9 cellular contexts compared by ENCODE assay signal in the genomic region with DNA sequence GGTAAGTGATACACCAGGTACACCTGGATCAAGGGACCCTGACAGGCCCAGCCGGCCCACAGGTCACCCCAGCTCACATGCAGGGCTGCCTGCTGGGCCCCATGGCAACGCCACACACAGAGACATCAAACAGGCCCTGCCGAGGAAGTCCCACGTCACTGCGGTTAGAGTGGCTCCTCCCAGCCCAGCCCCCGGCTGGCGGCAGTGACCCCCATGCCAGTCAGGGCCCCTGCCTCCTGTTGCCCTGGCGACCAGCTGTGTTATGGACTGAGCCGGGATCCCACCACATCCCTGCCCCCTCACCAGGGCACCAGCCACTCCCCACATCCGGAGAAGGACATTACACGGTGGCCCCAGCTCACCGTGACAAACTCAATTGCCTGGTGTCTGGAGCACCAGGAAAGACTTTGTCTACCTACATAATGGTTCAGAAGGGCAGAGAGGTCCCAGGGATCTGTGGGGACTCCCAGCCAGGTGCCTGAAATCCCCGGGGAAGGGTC. TPM values are rescaled to one million over a fixed set of nuclear protein-coding genes. Genes with fewer than 3 reads are reported as not detected.
A peak's percentile ranks its signal among the peaks of the same experiment; 100 is the strongest.
DNase-seq lines count a peak whose midpoint lies in the region; ATAC-seq, FAIRE-seq and TF ChIP-seq lines count a peak whose summit lies in the region.
"Had no signal": no experiment of that assay in that cellular context is flagged by ENCODE, and none has a peak within 500 bp of the region (broad histone marks: within the 10 kb centered on the region; RNA-seq: fewer than 3 reads in every experiment).

No MANE protein-coding gene starts in this region.

- H3K27ac ChIP-seq in KMS-11 (peak overlapping the region; percentile 100), GM12878 (ENCODE audit: control insufficient read depth, insufficient read depth) (peak overlapping the region; percentile 91)

- no peak for TF ChIP-seq RAD21 in GM12878 (IDR thresholded peaks at IDR 0.05; ENCODE audit: insufficient read depth, low read depth, low read length)

- BruUV-seq in GM12878 (replicated peaks; lab: Mats Ljungman, UMichigan): no TSS peak

- peak; percentile 99 for FAIRE-seq in GM12878 (lab: Jason Lieb, UNC)

- peaks cover 52% of the 10 kb centered on the region for H3K4me1 ChIP-seq in KMS-11 (ENCODE audit: low read depth, poor library complexity, severe bottlenecking)
- H3K4me1 ChIP-seq in GM12878 (ENCODE audit: control insufficient read depth, insufficient read depth, low read length): peaks cover 41% of the 10 kb centered on the region

- CTCF ChIA-PET in GM12878 (lab: Yijun Ruan, JAX): interaction anchor here (0.9 to 4.9 kb wide), 5 partner anchors 10 to 49 kb away, joined by 3 to 41 read pairs (median 4); no protein-coding TSS in a partner anchor

- POLR2A ChIA-PET in GM12878 (lab: Charles Lee): interaction anchor here (0.5 to 4.0 kb wide), 11 partner anchors 8 to 692 kb away, joined by 3 to 79 read pairs (median 3); a partner anchor contains a TSS

- 0% methylated on average over 13 of the region's 13 CpGs for WGBS in GM12878 (ENCODE audit: insufficient coverage, insufficient replicate concordance, low lambda C conversion rate, missing lambda C conversion rate)

- H3K9me3 ChIP-seq in GM12878 (replicated peaks; ENCODE audit: control insufficient read depth, insufficient read depth, low read length): no peaks in the 10 kb centered on the region

- H3K4me3 ChIP-seq in KMS-11 (IDR thresholded peaks at IDR 0.05; ENCODE audit: insufficient read depth, low read depth, low read length) (no peak overlapping the region), GM12878 (peak overlapping the region; percentile 64)

- TF ChIP-seq CTCF in KMS-11 (conservative IDR thresholded peaks at IDR 0.05; ENCODE audit: low read depth, low read length) (no peak), GM12878 (IDR thresholded peaks at IDR 0.05 in 2 of 3, conservative IDR thresholded peaks at IDR 0.05 in 1 of 3; ENCODE audit: control insufficient read depth in 2 of 3, extremely low read depth in 1 of 3, insufficient read depth in 1 of 3, low read depth in 3 of 3, low read length in 3 of 3) (no peak)

- H2AFZ ChIP-seq in KMS-11 (ENCODE audit: low read depth): peak overlapping the region; percentile 63
- peak overlapping the region; percentile 58 for H2AFZ ChIP-seq in GM12878 (ENCODE audit: control insufficient read depth, low read depth, low read length)

- SMC1A ChIA-PET in GM12878 (lab: Charles Lee; ENCODE audit: uncharacterized antibody, unreplicated experiment): interaction anchor here (0.7 to 4.1 kb wide), 8 partner anchors 10 to 160 kb away, joined by 3 to 26 read pairs (median 4); a partner anchor contains a TSS

- intact Hi-C loops in GM12878 (cut with micrococcal nuclease; ENCODE audit: unreplicated experiment): loop anchor here (1.0 to 10.0 kb wide), 2 partner anchors 15 to 692 kb away; a partner anchor contains a TSS

- in situ Hi-C loops in GM12878 (cut with MboI): loop anchor here (10.0 kb wide), 1 partner anchor 692 kb away; a partner anchor contains a TSS

- H3K36me3 ChIP-seq in KMS-11 (ENCODE audit: insufficient read depth) (no peaks in the 10 kb centered on the region), GM12878 (ENCODE audit: control insufficient read depth in 2 of 2, insufficient read depth in 2 of 2, low read length in 1 of 2) (no peaks in the 10 kb centered on the region)

- H3K4me2 ChIP-seq in KMS-11 (peak overlapping the region; percentile 87), GM12878 (ENCODE audit: control insufficient read depth, insufficient read depth) (peak overlapping the region; percentile 99)

- RAD21 ChIA-PET in GM12878 (lab: Charles Lee; ENCODE audit: unreplicated experiment): interaction anchor here (0.8 to 4.8 kb wide), 12 partner anchors 9 to 948 kb away, joined by 3 to 70 read pairs (median 4); a partner anchor contains a TSS

- peak; percentile 86 to 94 for TF ChIP-seq EP300 in GM12878 (IDR thresholded peaks at IDR 0.05; ENCODE audit: borderline replicate concordance in 1 of 2, control insufficient read depth in 1 of 2, low read depth in 2 of 2, low read length in 2 of 2)

- DNase-seq in DMS79 treated with DMSO at 0.1 percent for 48 hours (lab: John Stamatoyannopoulos, UW): peak; percentile 79
- peak; percentile 92 for DNase-seq in T1000 (lab: John Stamatoyannopoulos, UW)
- DNase-seq in GM12878 (ENCODE audit: low read depth, low spot score): peak; percentile 85
- DNase-seq in iPS-NIHi11 (ENCODE audit: low spot score): peak; percentile 74
- peak; percentile 81 for DNase-seq in stimulated activated CD4-positive, alpha-beta T cell treated with anti-CD3 and anti-CD28 coated beads, Interleukin-12 subunit alpha, Interleukin-12 subunit beta, amount 100 ng/mL, for 4 hours

- no peaks in the 10 kb centered on the region for H3K27me3 ChIP-seq in KMS-11 (ENCODE audit: insufficient read depth, low read depth)
- H3K27me3 ChIP-seq in GM12878 (replicated peaks in 1 of 2; ENCODE audit: control insufficient read depth in 2 of 2, insufficient read depth in 2 of 2, low read length in 1 of 2): no peaks in the 10 kb centered on the region

- peak; percentile 57 for ATAC-seq in GM21526 (IDR thresholded peaks at IDR 0.05; ENCODE audit: low FRiP score, unreplicated experiment)
- peak; percentile 76 for ATAC-seq in GM12878
- ATAC-seq in GM19467 (IDR thresholded peaks at IDR 0.05; ENCODE audit: unreplicated experiment): no peak

- no peaks in the 10 kb centered on the region for H4K20me1 ChIP-seq in KMS-11 (ENCODE audit: insufficient read depth)
- no peaks in the 10 kb centered on the region for H4K20me1 ChIP-seq in GM12878 (ENCODE audit: control insufficient read depth, insufficient read depth)

- H3K9ac ChIP-seq in KMS-11 (peak overlapping the region; percentile 97), GM12878 (ENCODE audit: control insufficient read depth, insufficient read depth, low read length) (peak overlapping the region; percentile 71)

- H3K79me2 ChIP-seq in KMS-11 (ENCODE audit: insufficient read depth, low read depth): peaks cover 7% of the 10 kb centered on the region; the same call in 1 of the 2 replicates
- H3K79me2 ChIP-seq in GM12878 (ENCODE audit: control insufficient read depth, insufficient read depth, low read length): peaks cover 13% of the 10 kb centered on the region

- peak; percentile 72 for TF ChIP-seq POLR2A in GM12878 (IDR thresholded peaks at IDR 0.05; ENCODE audit: low read depth, low read length)

RNA-seq across cellular contexts. Expression of a gene that starts 30.4 kb away (rescaled TPM):
- 3.9 and 5.7 TPM in 2 replicates for total RNA-seq in GM12878 (2013; cell fraction: nucleolus; rRNA removed)
- total RNA-seq in GM12878 (2014; rRNA removed) (0.54 and 1.5 TPM in 2 replicates), GM12878 (2014; rRNA removed; fragmentation: Illumina TruSeq; extraction: Trizol) (1.5 and 1.6 TPM in 2 replicates), GM12878 (2021) (1.5 and 1.7 TPM in 2 replicates)
- polyA plus RNA-seq in GM12878 (2011; ENCODE audit: low read depth): not detected
- polyA plus RNA-seq in GM12878 (2011; rRNA removed) (0.24 and 0.69 TPM in 2 replicates), GM12878 (2014; fragmentation: Illumina TruSeq; extraction: Trizol) (1.00 TPM in 1 of 2 replicates, not detected in the other), GM12878 (2014; fragmentation: Nextera tagmentation; extraction: Ambion mirVana) (under 1 TPM; 0.31 to 0.80 TPM), GM12878 (2014; rRNA removed) (0.81 and 2.3 TPM in 2 replicates), GM12878 (2016; fragmentation: Nextera tagmentation; extraction: Ambion mirVana) (under 1 TPM; 0.53 to 0.62 TPM)
- polyA plus RNA-seq in GM12878 (2011; cell fraction: cytosol; rRNA removed): 1.4 and 1.5 TPM in 2 replicates
- polyA plus RNA-seq in GM12878 (2011; cell fraction: nucleus; rRNA removed): 2.5 and 2.7 TPM in 2 replicates
- polyA plus RNA-seq in GM12878 (2012): 0.94 and 1.0 TPM in 2 replicates
- polyA minus RNA-seq in GM12878 (2011; rRNA and poly(A)+ RNA removed): 0.82 TPM in 1 of 2 replicates, not detected in the other
- not detected in 2 replicates for polyA minus RNA-seq in GM12878 (2011; cell fraction: cytosol; rRNA and poly(A)+ RNA removed)
- 1.6 TPM in 1 of 2 replicates, not detected in the other for polyA minus RNA-seq in GM12878 (2011; cell fraction: nucleus; rRNA and poly(A)+ RNA removed)
- total RNA-seq: subcutaneous adipose tissue had no signal

RNA-seq across cellular contexts. Expression of a gene that starts 51.3 kb away (rescaled TPM):
- total RNA-seq in GM12878 (2013; cell fraction: nucleolus; rRNA removed): 12.5 and 13.0 TPM in 2 replicates
- total RNA-seq in GM12878 (2014; rRNA removed) (3.1 TPM in 2 replicates), GM12878 (2014; rRNA removed; fragmentation: Illumina TruSeq; extraction: Trizol) (1.1 and 1.2 TPM in 2 replicates), GM12878 (2021) (11.1 and 12.2 TPM in 2 replicates)
- 1.1 TPM for polyA plus RNA-seq in GM12878 (2011; ENCODE audit: low read depth)
- polyA plus RNA-seq in GM12878 (2011; rRNA removed) (0.66 and 1.3 TPM in 2 replicates), GM12878 (2014; fragmentation: Illumina TruSeq; extraction: Trizol) (1.6 and 2.2 TPM in 2 replicates), GM12878 (2014; fragmentation: Nextera tagmentation; extraction: Ambion mirVana) (not detected), GM12878 (2014; rRNA removed) (5.1 and 5.6 TPM in 2 replicates), GM12878 (2016; fragmentation: Nextera tagmentation; extraction: Ambion mirVana) (1 to 10 TPM in 1 of 2 experiments, under 1 TPM in 1; 0.73 to 1.2 TPM)
- polyA plus RNA-seq in GM12878 (2011; cell fraction: cytosol; rRNA removed): 2.6 TPM in 2 replicates
- polyA plus RNA-seq in GM12878 (2011; cell fraction: nucleus; rRNA removed): 3.2 and 4.0 TPM in 2 replicates
- polyA plus RNA-seq in GM12878 (2012): 4.9 and 6.1 TPM in 2 replicates
- 1.8 and 5.0 TPM in 2 replicates for polyA minus RNA-seq in GM12878 (2011; rRNA and poly(A)+ RNA removed)
- polyA minus RNA-seq in GM12878 (2011; cell fraction: cytosol; rRNA and poly(A)+ RNA removed): 3.1 and 3.2 TPM in 2 replicates
- 1.9 and 2.9 TPM in 2 replicates for polyA minus RNA-seq in GM12878 (2011; cell fraction: nucleus; rRNA and poly(A)+ RNA removed)

RNA-seq across cellular contexts. Expression of a gene that starts 59.3 kb away (rescaled TPM):
- total RNA-seq in GM12878 (2013; cell fraction: nucleolus; rRNA removed): 4.1 and 4.8 TPM in 2 replicates
- total RNA-seq in GM12878 (2014; rRNA removed): 0.33 and 1.4 TPM in 2 replicates
- total RNA-seq in GM12878 (2014; rRNA removed; fragmentation: Illumina TruSeq; extraction: Trizol): 0.41 and 0.72 TPM in 2 replicates
- 0.72 and 1.9 TPM in 2 replicates for total RNA-seq in GM12878 (2021)
- 0.79 TPM for polyA plus RNA-seq in GM12878 (2011; ENCODE audit: low read depth)
- polyA plus RNA-seq in GM12878 (2011; rRNA removed): 1.6 and 2.2 TPM in 2 replicates
- 3.9 and 4.8 TPM in 2 replicates for polyA plus RNA-seq in GM12878 (2011; cell fraction: cytosol; rRNA removed)
- polyA plus RNA-seq in GM12878 (2011; cell fraction: nucleus; rRNA removed): 13.6 and 16.7 TPM in 2 replicates
- polyA plus RNA-seq in GM12878 (2012): 0.43 and 0.52 TPM in 2 replicates
- polyA plus RNA-seq in GM12878 (2014; fragmentation: Illumina TruSeq; extraction: Trizol): 0.47 and 0.67 TPM in 2 replicates
- polyA plus RNA-seq in GM12878 (2014; fragmentation: Nextera tagmentation; extraction: Ambion mirVana): under 1 TPM in 1 of 2 experiments, not detected in 1; 0.07 TPM
- polyA plus RNA-seq in GM12878 (2014; rRNA removed): 1.0 and 1.9 TPM in 2 replicates
- 1 to 10 TPM in 1 of 2 experiments, under 1 TPM in 1; 0.28 to 1.1 TPM for polyA plus RNA-seq in GM12878 (2016; fragmentation: Nextera tagmentation; extraction: Ambion mirVana)
- polyA minus RNA-seq in GM12878 (2011; rRNA and poly(A)+ RNA removed): 0.95 and 2.1 TPM in 2 replicates
- 0.80 and 2.9 TPM in 2 replicates for polyA minus RNA-seq in GM12878 (2011; cell fraction: cytosol; rRNA and poly(A)+ RNA removed)
- 1.7 and 5.8 TPM in 2 replicates for polyA minus RNA-seq in GM12878 (2011; cell fraction: nucleus; rRNA and poly(A)+ RNA removed)

RNA-seq across cellular contexts. Expression of a gene that starts 59.4 kb away (rescaled TPM):
- 27.1 and 32.2 TPM in 2 replicates for total RNA-seq in GM12878 (2013; cell fraction: nucleolus; rRNA removed)
- 13.2 and 17.3 TPM in 2 replicates for total RNA-seq in GM12878 (2014; rRNA removed)
- 9.0 and 10.2 TPM in 2 replicates for total RNA-seq in GM12878 (2014; rRNA removed; fragmentation: Illumina TruSeq; extraction: Trizol)
- 32.7 and 36.1 TPM in 2 replicates for total RNA-seq in GM12878 (2021)
- polyA plus RNA-seq in GM12878 (2011; ENCODE audit: low read depth): 5.8 TPM
- 7.4 and 11.9 TPM in 2 replicates for polyA plus RNA-seq in GM12878 (2011; rRNA removed)
- 8.9 and 12.7 TPM in 2 replicates for polyA plus RNA-seq in GM12878 (2011; cell fraction: cytosol; rRNA removed)
- polyA plus RNA-seq in GM12878 (2011; cell fraction: nucleus; rRNA removed): 55.0 and 65.9 TPM in 2 replicates
- 16.1 and 18.9 TPM in 2 replicates for polyA plus RNA-seq in GM12878 (2012)
- 7.3 and 14.8 TPM in 2 replicates for polyA plus RNA-seq in GM12878 (2014; fragmentation: Illumina TruSeq; extraction: Trizol)
- polyA plus RNA-seq in GM12878 (2014; fragmentation: Nextera tagmentation; extraction: Ambion mirVana): 1 to 10 TPM in 1 of 2 experiments, under 1 TPM in 1; 0.13 to 1.0 TPM
- polyA plus RNA-seq in GM12878 (2014; rRNA removed): 24.9 and 28.0 TPM in 2 replicates
- 10 to 100 TPM; 18.6 to 22.5 TPM for polyA plus RNA-seq in GM12878 (2016; fragmentation: Nextera tagmentation; extraction: Ambion mirVana)
- polyA minus RNA-seq in GM12878 (2011; rRNA and poly(A)+ RNA removed): 10.2 and 16.0 TPM in 2 replicates
- 7.2 and 8.3 TPM in 2 replicates for polyA minus RNA-seq in GM12878 (2011; cell fraction: cytosol; rRNA and poly(A)+ RNA removed)
- 7.7 and 18.8 TPM in 2 replicates for polyA minus RNA-seq in GM12878 (2011; cell fraction: nucleus; rRNA and poly(A)+ RNA removed)
